ENCODE assay signal across 8 cellular contexts in genomic region chr12:109573029-109573913, GRCh38. TPM values are rescaled to one million over a fixed set of nuclear protein-coding genes. Genes with fewer than 3 reads are reported as not detected.
DNase-seq lines count a peak whose midpoint lies in the region; ATAC-seq, FAIRE-seq and TF ChIP-seq lines count a peak whose summit lies in the region.

Gene MMAB, minus strand, starts transcription at chr12:109573504. Its CDS starts 24 bp downstream, at chr12:109573480.
Gene MVK, plus strand, starts transcription at chr12:109573794. Its CDS starts 1,029 bp downstream, at chr12:109574823.

- TF ChIP-seq CTCF in esophagus muscularis mucosa (IDR thresholded peaks at IDR 0.05) = no peak

- no peaks in the 10 kb centered on the region for H3K9me3 Mint-ChIP-seq in activated T-cell treated with anti-CD3 and anti-CD28 coated beads, Interleukin-2, amount 50 U/mL, for 72 hours

- no peak for TF ChIP-seq POLR2A in esophagus muscularis mucosa (IDR thresholded peaks at IDR 0.05; ENCODE audit: low read depth)

- intact Hi-C loops in esophagus muscularis mucosa (cut with DNase I) = no loop called here

- peaks cover 21% of the 10 kb centered on the region for H3K4me1 Mint-ChIP-seq in activated T-cell treated with anti-CD3 and anti-CD28 coated beads, Interleukin-2, amount 50 U/mL, for 72 hours (ENCODE audit: low read depth)

- peak; percentile 99 for DNase-seq in DMS79 (lab: John Stamatoyannopoulos, UW)
- DNase-seq in RCC 7860 (ENCODE audit: low spot score) = peak; percentile 97
- DNase-seq in activated T-cell treated with anti-CD3 and anti-CD28 coated beads, Interleukin-2, amount 50 U/mL, for 72 hours = peak; percentile 97 to 99
- DNase-seq in esophagus muscularis mucosa (ENCODE audit: extremely low spot score) = peak; percentile 100
- DNase-seq in stimulated activated CD8-positive, alpha-beta memory T cell treated with anti-CD3 and anti-CD28 coated beads, Interleukin-7, amount 100 ng/mL, for 4 hours (ENCODE audit: low read depth in 2 of 2) = peak; percentile 97 to 99

- H3K36me3 Mint-ChIP-seq in activated T-cell treated with anti-CD3 and anti-CD28 coated beads, Interleukin-2, amount 50 U/mL, for 72 hours (ENCODE audit: insufficient read depth in 2 of 2) = peaks cover 0 to 5% of the 10 kb centered on the region in 2 donors

- H3K4me1 ChIP-seq in esophagus muscularis mucosa (peaks cover 19 to 33% (median 23%) of the 10 kb centered on the region in 4 donors), muscle layer of duodenum (ENCODE audit: control insufficient read depth in 1 of 2, insufficient read depth in 2 of 2, low read length in 2 of 2) (peaks cover 6 to 11% of the 10 kb centered on the region in 2 donors)

- H3K27ac ChIP-seq in KOPT-K1 (ENCODE audit: low read depth, low read length, poor library complexity, severe bottlenecking) (peak within 1 kb of the TSS; percentile 88), esophagus muscularis mucosa (replicated peaks in 1 of 4) (peak within 1 kb of the TSS; percentile 77 to 89 (median 83)), muscle layer of duodenum (ENCODE audit: low read length) (peak within 1 kb of the TSS; percentile 49)

- H3K36me3 ChIP-seq in KOPT-K1 (ENCODE audit: insufficient read depth, low read length) = peaks cover 64% of the 10 kb centered on the region
- peaks cover 6 to 70% (median 39%) of the 10 kb centered on the region in 4 donors for H3K36me3 ChIP-seq in esophagus muscularis mucosa
- H3K36me3 ChIP-seq in muscle layer of duodenum (ENCODE audit: control insufficient read depth in 1 of 2, insufficient read depth in 2 of 2, low read length in 2 of 2) = peaks cover 14 to 25% of the 10 kb centered on the region in 2 donors

- H3K4me3 Mint-ChIP-seq in activated T-cell treated with anti-CD3 and anti-CD28 coated beads, Interleukin-2, amount 50 U/mL, for 72 hours = peak within 1 kb of the TSS; percentile 90 to 95

- peak; percentile 86 for FAIRE-seq in RCC 7860 (lab: Jason Lieb, UNC)

- H3K27me3 ChIP-seq in esophagus muscularis mucosa = no peaks in the 10 kb centered on the region
- H3K27me3 ChIP-seq in muscle layer of duodenum (ENCODE audit: low read depth, low read length) = no peaks in the 10 kb centered on the region

- peak within 1 kb of the TSS; percentile 94 for H3K27ac Mint-ChIP-seq in activated T-cell treated with anti-CD3 and anti-CD28 coated beads, Interleukin-2, amount 50 U/mL, for 72 hours

- TF ChIP-seq EP300 in esophagus muscularis mucosa (IDR thresholded peaks at IDR 0.05) = peak; percentile 4

- peak; percentile 94 for ATAC-seq in GM21786 (IDR thresholded peaks at IDR 0.05; ENCODE audit: unreplicated experiment)
- peak; percentile 94 to 96 for ATAC-seq in activated T-cell treated with anti-CD3 and anti-CD28 coated beads, Interleukin-2, amount 50 U/mL, for 72 hours (replicated peaks in 1 of 2)

- peak within 1 kb of the TSS; percentile 66 to 90 (median 84) for H3K4me3 ChIP-seq in esophagus muscularis mucosa
- H3K4me3 ChIP-seq in muscle layer of duodenum (ENCODE audit: low read depth in 1 of 2, low read length in 2 of 2) = peak within 1 kb of the TSS; percentile 86 to 91

- WGBS in esophagus muscularis mucosa = 2% methylated on average over 24 of the region's 74 CpGs

- H3K27me3 Mint-ChIP-seq in activated T-cell treated with anti-CD3 and anti-CD28 coated beads, Interleukin-2, amount 50 U/mL, for 72 hours (ENCODE audit: low read depth) = no peaks in the 10 kb centered on the region

- H3K9me3 ChIP-seq in KOPT-K1 (ENCODE audit: insufficient read depth, low read length, poor library complexity, severe bottlenecking) = no peaks in the 10 kb centered on the region
- no peaks in the 10 kb centered on the region for H3K9me3 ChIP-seq in esophagus muscularis mucosa
- no peaks in the 10 kb centered on the region for H3K9me3 ChIP-seq in muscle layer of duodenum (ENCODE audit: control insufficient read depth in 1 of 2, low read length in 2 of 2)

RNA-seq across cellular contexts. Expression of gene MMAB, which starts in this region (rescaled TPM):
- 10 to 100 TPM; 13.9 to 25.5 TPM for total RNA-seq in activated T-cell treated with anti-CD3 and anti-CD28 coated beads, Interleukin-2, amount 50 U/mL, for 72 hours
- 10 to 100 TPM; 20.0 to 25.3 (median 21.0) TPM for total RNA-seq in esophagus muscularis mucosa

RNA-seq across cellular contexts. Expression of gene MVK, which starts in this region (rescaled TPM):
- total RNA-seq in activated T-cell treated with anti-CD3 and anti-CD28 coated beads, Interleukin-2, amount 50 U/mL, for 72 hours = 10 to 100 TPM; 11.5 to 16.0 TPM
- total RNA-seq in esophagus muscularis mucosa = 10 to 100 TPM in 3 of 4 donors, 1 to 10 TPM in 1; 6.2 to 18.7 (median 12.2) TPM

Comparison
In these comparisons a context has a peak if more than half of its experiments do, and no peak if none do; other contexts are left out.
1. Peak in every context shown above with its lines: DNase-seq, ATAC-seq, H3K4me3 ChIP-seq and H3K27ac ChIP-seq.